In the genomic region with DNA sequence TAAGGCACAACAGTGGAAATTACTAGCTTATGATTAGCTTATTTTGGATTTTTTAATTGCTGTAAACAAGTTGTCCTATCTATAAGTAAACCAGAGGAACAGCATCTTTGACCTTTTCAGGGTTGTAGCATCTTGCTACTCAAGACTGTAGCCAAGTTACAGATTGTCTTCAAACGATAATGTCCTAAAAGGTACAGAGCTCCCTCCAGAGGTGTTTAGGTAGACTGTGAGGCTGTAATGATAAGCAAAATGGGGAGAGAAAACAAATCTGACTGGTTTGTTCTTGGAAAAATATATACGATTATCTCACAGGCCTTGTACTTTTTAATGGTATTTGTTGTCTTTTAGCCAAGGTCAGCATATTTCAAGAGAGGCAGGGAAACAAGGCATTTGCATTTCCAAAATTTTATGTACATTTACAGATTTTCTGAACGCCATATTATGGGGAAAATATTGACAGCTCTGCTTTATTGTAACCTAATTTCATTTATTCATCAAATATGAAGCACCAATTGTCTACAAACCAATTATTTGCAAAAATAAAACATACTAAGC, we compare ENCODE assay signal across 12 cellular contexts.
DNase-seq lines count a peak whose midpoint lies in the region; ATAC-seq and TF ChIP-seq lines count a peak whose summit lies in the region.
"Had no signal": no experiment of that assay in that cellular context is flagged by ENCODE, and none has a peak within 500 bp of the region (broad histone marks: within the 10 kb centered on the region; RNA-seq: fewer than 3 reads in every experiment).

No MANE protein-coding gene starts in this region.

- H3K27ac ChIP-seq in WERI-Rb-1 (no peak overlapping the region), colonic mucosa (no peak overlapping the region)
- H3K27ac ChIP-seq: SJSA1 had no signal

- peak; percentile 12 for DNase-seq in D341Med (ENCODE audit: low spot score)
- DNase-seq in Jurkat, Clone E6-1 (ENCODE audit: low read depth, low spot score) = peak; percentile 9
- DNase-seq in WERI-Rb-1 = no peak
- DNase-seq in iPS-NIHi7 (ENCODE audit: extremely low spot score) = peak; percentile 43
- DNase-seq in NCI-H226 = no peak
- DNase-seq in colonic mucosa = no peak
- DNase-seq in stimulated activated CD4-positive, alpha-beta T cell treated with anti-CD3 and anti-CD28 coated beads, Interleukin-15, amount 100 ng/mL, for 24 hours = no peak
- DNase-seq: kidney; stimulated activated CD4-positive, alpha-beta T cell treated with anti-CD3 and anti-CD28 coated beads, Interleukin-12 subunit alpha, Interleukin-12 subunit beta, amount 100 ng/mL, for 4 hours had no signal

- no peaks in the 10 kb centered on the region for H3K4me1 ChIP-seq in colonic mucosa
- H3K4me1 ChIP-seq: HAP-1, SJSA1 had no signal

- no peaks in the 10 kb centered on the region for H3K9me3 ChIP-seq in WERI-Rb-1 (ENCODE audit: severe bottlenecking)
- H3K9me3 ChIP-seq in colonic mucosa = no peaks in the 10 kb centered on the region
- H3K9me3 ChIP-seq: HAP-1, SJSA1 had no signal

- no peak overlapping the region for H3K4me3 ChIP-seq in Jurkat, Clone E6-1 (ENCODE audit: low read length)
- H3K4me3 ChIP-seq in WERI-Rb-1 (ENCODE audit: low read depth, low read length) = no peak overlapping the region
- no peak overlapping the region for H3K4me3 ChIP-seq in colonic mucosa
- H3K4me3 ChIP-seq: HAP-1, SJSA1 had no signal

- H3K9ac ChIP-seq in colonic mucosa (ENCODE audit: low read depth in 2 of 2, low read length in 2 of 2) = no peak overlapping the region

- intact Hi-C loops in colonic mucosa (cut with DNase I) = no loop called here

- H3K27me3 ChIP-seq in WERI-Rb-1 (ENCODE audit: insufficient read depth, low read depth, severe bottlenecking) = no peaks in the 10 kb centered on the region
- H3K27me3 ChIP-seq in colonic mucosa = no peaks in the 10 kb centered on the region
- H3K27me3 ChIP-seq: SJSA1 had no signal

- no peaks in the 10 kb centered on the region for H3K36me3 ChIP-seq in WERI-Rb-1
- no peaks in the 10 kb centered on the region for H3K36me3 ChIP-seq in colonic mucosa
- H3K36me3 ChIP-seq: HAP-1, SJSA1 had no signal

- ATAC-seq in GM21390 (IDR thresholded peaks at IDR 0.05; ENCODE audit: unreplicated experiment) = no peak

- TF ChIP-seq CTCF in WERI-Rb-1 (IDR thresholded peaks at IDR 0.05; ENCODE audit: low read depth, low read length) (peak; percentile 50), colonic mucosa (IDR thresholded peaks at IDR 0.05) (no peak)

Comparison
In these comparisons a context has a peak if more than half of its experiments do, and no peak if none do; other contexts are left out.
1. DNase-seq: peak in D341Med (single experiment), Jurkat, Clone E6-1 (single experiment) and iPS-NIHi7 (single experiment); none in WERI-Rb-1 (single experiment), NCI-H226 (single experiment), colonic mucosa (single experiment) and stimulated activated CD4-positive, alpha-beta T cell treated with anti-CD3 and anti-CD28 coated beads, Interleukin-15, amount 100 ng/mL, for 24 hours (single experiment).